In genomic region chr7:97117372-97118188, GRCh38 we compare ENCODE assay signal across 1 cellular context.
TF ChIP-seq lines count a peak whose summit lies in the region.

TSS of gene SDHAF3 (plus strand) at chr7:97117698. CDS start at chr7:97117724, 26 bp downstream.

TF ChIP-seq in HepG2, 621 proteins besides CTCF, POLR2A, EP300 and RAD21 (continued from another document and continues in another):
- no peak for TF ChIP-seq PHB2 (IDR thresholded peaks at IDR 0.05; ENCODE audit: partially characterized antibody)
- TF ChIP-seq POLR2G (IDR thresholded peaks at IDR 0.05; ENCODE audit: low read depth, low read length) = peak; percentile 98
- TF ChIP-seq ZNF446 (CRISPR knock-in tag; IDR thresholded peaks at IDR 0.05) = no peak
- peak; percentile 84; the same call in 1 of the 2 replicates for TF ChIP-seq ZNF33B (CRISPR knock-in tag; IDR thresholded peaks at IDR 0.05)
- no peak; the same call in 1 of the 2 replicates for TF ChIP-seq HMG20B (CRISPR knock-in tag; conservative IDR thresholded peaks at IDR 0.05)
- no peak for TF ChIP-seq ZNF382 (CRISPR knock-in tag; IDR thresholded peaks at IDR 0.05; ENCODE audit: borderline replicate concordance)
- TF ChIP-seq MXI1 (IDR thresholded peaks at IDR 0.05; ENCODE audit: borderline replicate concordance, low read depth, low read length) = peak; percentile 83; the same call in 2 of the 3 replicates
- peak; percentile 73 for TF ChIP-seq FOXA3 (CRISPR knock-in tag; IDR thresholded peaks at IDR 0.05)
- peak; percentile 68 for TF ChIP-seq FOSL2 (CRISPR knock-in tag; IDR thresholded peaks at IDR 0.05)
- 0 out of 2 replicates have a peak, but pooled peaks have one; percentile 69 for TF ChIP-seq ZNF746 (CRISPR knock-in tag; IDR thresholded peaks at IDR 0.05)
- peak; percentile 40; the same call in 1 of the 2 replicates for TF ChIP-seq ZNF652 (CRISPR knock-in tag; IDR thresholded peaks at IDR 0.05; ENCODE audit: borderline replicate concordance, low read depth)
- peak; percentile 44; the same call in 1 of the 2 replicates for TF ChIP-seq SMAD9 (CRISPR knock-in tag; IDR thresholded peaks at IDR 0.05)
- no peak; the same call in 1 of the 2 replicates for TF ChIP-seq NFAT5 (CRISPR knock-in tag; IDR thresholded peaks at IDR 0.05)
- peak; percentile 91 for TF ChIP-seq ZNF607 (CRISPR knock-in tag; IDR thresholded peaks at IDR 0.05; ENCODE audit: borderline replicate concordance)
- TF ChIP-seq ARNT (IDR thresholded peaks at IDR 0.05) = no peak
- peak; percentile 76 for TF ChIP-seq ZNF777 (CRISPR knock-in tag; IDR thresholded peaks at IDR 0.05)
- TF ChIP-seq FOXO1 (CRISPR knock-in tag; IDR thresholded peaks at IDR 0.05) = peak; percentile 58; the same call in 1 of the 2 replicates
- peak; percentile 85; the same call in 1 of the 2 replicates for TF ChIP-seq IRX3 (CRISPR knock-in tag; IDR thresholded peaks at IDR 0.05; ENCODE audit: borderline replicate concordance, low read depth)
- TF ChIP-seq MED1 (CRISPR knock-in tag; IDR thresholded peaks at IDR 0.05) = peak; percentile 90
- peak; percentile 97 for TF ChIP-seq ZNF580 (CRISPR knock-in tag; IDR thresholded peaks at IDR 0.05; ENCODE audit: borderline replicate concordance, low read depth)
- no peak for TF ChIP-seq ZNF7 (CRISPR knock-in tag; IDR thresholded peaks at IDR 0.05)
- peak; percentile 77 for TF ChIP-seq ZNF878 (CRISPR knock-in tag; IDR thresholded peaks at IDR 0.05)
- TF ChIP-seq RERE (CRISPR knock-in tag; IDR thresholded peaks at IDR 0.05; ENCODE audit: low read depth) = no peak
- TF ChIP-seq ZNF513 (CRISPR knock-in tag; conservative IDR thresholded peaks at IDR 0.05) = no peak
- peak; percentile 69 for TF ChIP-seq SIN3A (IDR thresholded peaks at IDR 0.05; ENCODE audit: borderline replicate concordance, low read depth, low read length)
- no peak for TF ChIP-seq ZNF674 (CRISPR knock-in tag; IDR thresholded peaks at IDR 0.05; ENCODE audit: low read depth)
- no peak for TF ChIP-seq GZF1 (CRISPR knock-in tag; IDR thresholded peaks at IDR 0.05)
- TF ChIP-seq ETV6 (CRISPR knock-in tag; conservative IDR thresholded peaks at IDR 0.05) = peak; percentile 76
- TF ChIP-seq ZFP62 (CRISPR knock-in tag; IDR thresholded peaks at IDR 0.05) = no peak
- TF ChIP-seq ATF2 (CRISPR knock-in tag; IDR thresholded peaks at IDR 0.05) = peak; percentile 68
- TF ChIP-seq MAFG (CRISPR knock-in tag; IDR thresholded peaks at IDR 0.05) = no peak
- TF ChIP-seq ZBTB34 (CRISPR knock-in tag; IDR thresholded peaks at IDR 0.05) = peak; percentile 79
- TF ChIP-seq ZFP90 (CRISPR knock-in tag; IDR thresholded peaks at IDR 0.05; ENCODE audit: borderline replicate concordance) = peak; percentile 73; the same call in 1 of the 2 replicates
- TF ChIP-seq ZBTB10 (CRISPR knock-in tag; IDR thresholded peaks at IDR 0.05; ENCODE audit: borderline replicate concordance) = 0 out of 2 replicates have a peak, but pooled peaks have one; percentile 66
- peak; percentile 99 for TF ChIP-seq THAP7 (CRISPR knock-in tag; IDR thresholded peaks at IDR 0.05)
- TF ChIP-seq ZNF317 (CRISPR knock-in tag; IDR thresholded peaks at IDR 0.05) = 0 out of 2 replicates have a peak, but pooled peaks have one; percentile 43
- TF ChIP-seq CREB3 (CRISPR knock-in tag; IDR thresholded peaks at IDR 0.05) = no peak
- 0 out of 2 replicates have a peak, but pooled peaks have one; percentile 49 for TF ChIP-seq MAZ (IDR thresholded peaks at IDR 0.05; ENCODE audit: borderline replicate concordance, low read depth, low read length)
- peak; percentile 50 for TF ChIP-seq MAZ (CRISPR knock-in tag; IDR thresholded peaks at IDR 0.05; ENCODE audit: low read depth)
- TF ChIP-seq ZNF83 (CRISPR knock-in tag; IDR thresholded peaks at IDR 0.05; ENCODE audit: borderline replicate concordance) = peak; percentile 99; the same call in 1 of the 2 replicates
